9 cellular contexts compared by ENCODE assay signal in genomic region chr1:2003564-2004131, GRCh38. TPM values are rescaled to one million over a fixed set of nuclear protein-coding genes. Genes with fewer than 3 reads are reported as not detected.
A peak's percentile ranks its signal among the peaks of the same experiment; 100 is the strongest.
DNase-seq lines count a peak whose midpoint lies in the region; ATAC-seq and TF ChIP-seq lines count a peak whose summit lies in the region.
"Had no signal": no experiment of that assay in that cellular context is flagged by ENCODE, and none has a peak within 500 bp of the region (broad histone marks: within the 10 kb centered on the region; RNA-seq: fewer than 3 reads in every experiment).

Gene CFAP74, minus strand, starts transcription at chr1:2003786. Its CDS starts 12,830 bp downstream, at chr1:1990956.

- H3K9me2 ChIP-seq in hepatocyte (replicated peaks; ENCODE audit: insufficient read depth): no peaks in the 10 kb centered on the region

- no peak within 1 kb of the TSS for H3K4me3 Mint-ChIP-seq in stimulated activated effector memory CD8-positive, alpha-beta T cell treated with anti-CD3 and anti-CD28 coated beads, Interleukin-12 subunit alpha, Interleukin-12 subunit beta, amount 100 ng/mL, for 72 hours

- H3K4me1 Mint-ChIP-seq in stimulated activated effector memory CD8-positive, alpha-beta T cell treated with anti-CD3 and anti-CD28 coated beads, Interleukin-12 subunit alpha, Interleukin-12 subunit beta, amount 100 ng/mL, for 72 hours: no peaks in the 10 kb centered on the region

- peak; percentile 47 for DNase-seq in activated CD4-positive, alpha-beta T cell treated with anti-CD3 and anti-CD28 coated beads for 48 hours
- DNase-seq in activated CD4-positive, alpha-beta T cell treated with anti-CD3 and anti-CD28 coated beads for 4 hours: no peak
- DNase-seq in SW480 (ENCODE audit: low spot score) (peak; percentile 58), hepatocyte (ENCODE audit: low spot score) (peak; percentile 76), GM10248 (ENCODE audit: extremely low spot score) (no peak)
- no peak for DNase-seq in stimulated activated effector memory CD8-positive, alpha-beta T cell treated with anti-CD3 and anti-CD28 coated beads, Interleukin-12 subunit alpha, Interleukin-12 subunit beta, amount 100 ng/mL, for 72 hours (ENCODE audit: low spot score in 2 of 2)

- H3K79me2 ChIP-seq in hepatocyte: no peaks in the 10 kb centered on the region

- peaks cover 4% of the 10 kb centered on the region for H3K4me1 ChIP-seq in hepatocyte (ENCODE audit: insufficient read depth)

- no peaks in the 10 kb centered on the region for H4K20me1 ChIP-seq in hepatocyte (ENCODE audit: insufficient read depth, poor library complexity, severe bottlenecking)

- H2AFZ ChIP-seq in hepatocyte: peak within 1 kb of the TSS; percentile 53

- 11% methylated on average over 35 of the region's 48 CpGs for WGBS in hepatocyte (ENCODE audit: low lambda C conversion rate, missing lambda C conversion rate)

- H3K27me3 ChIP-seq in hepatocyte: peaks cover 3% of the 10 kb centered on the region

- no peaks in the 10 kb centered on the region for H3K36me3 Mint-ChIP-seq in stimulated activated effector memory CD8-positive, alpha-beta T cell treated with anti-CD3 and anti-CD28 coated beads, Interleukin-12 subunit alpha, Interleukin-12 subunit beta, amount 100 ng/mL, for 72 hours

- H3K9me3 ChIP-seq in hepatocyte (ENCODE audit: low read depth): no peaks in the 10 kb centered on the region
- H3K9me3 ChIP-seq: heart left ventricle had no signal

- H3K36me3 ChIP-seq in hepatocyte (replicated peaks; ENCODE audit: insufficient read depth, low read depth): no peaks in the 10 kb centered on the region
- H3K36me3 ChIP-seq: heart left ventricle had no signal

- H3K27ac Mint-ChIP-seq in stimulated activated effector memory CD8-positive, alpha-beta T cell treated with anti-CD3 and anti-CD28 coated beads, Interleukin-12 subunit alpha, Interleukin-12 subunit beta, amount 100 ng/mL, for 72 hours: no peak within 1 kb of the TSS

- ATAC-seq in stimulated activated effector memory CD8-positive, alpha-beta T cell treated with anti-CD3 and anti-CD28 coated beads, Interleukin-12 subunit alpha, Interleukin-12 subunit beta, amount 100 ng/mL, for 72 hours: peak; percentile 44
- ATAC-seq in HG02973 (IDR thresholded peaks at IDR 0.05; ENCODE audit: unreplicated experiment): no peak
- no peak for ATAC-seq in HG02571 (IDR thresholded peaks at IDR 0.05; ENCODE audit: unreplicated experiment)

- H3K4me2 ChIP-seq in hepatocyte: peak within 1 kb of the TSS; percentile 84

- H3K9me3 Mint-ChIP-seq in stimulated activated effector memory CD8-positive, alpha-beta T cell treated with anti-CD3 and anti-CD28 coated beads, Interleukin-12 subunit alpha, Interleukin-12 subunit beta, amount 100 ng/mL, for 72 hours: no peaks in the 10 kb centered on the region

- TF ChIP-seq CTCF in hepatocyte (IDR thresholded peaks at IDR 0.05; ENCODE audit: poor library complexity): no peak
- no peak for TF ChIP-seq CTCF in GM10248 (IDR thresholded peaks at IDR 0.05; ENCODE audit: control extremely low read depth, extremely low read depth, low read depth, missing control alignments)

- POLR2A ChIA-PET in GM10248 (lab: Yijun Ruan, JAX): no interaction called here

- H3K4me3 ChIP-seq in hepatocyte: no peak within 1 kb of the TSS

- CTCF ChIA-PET in GM10248 (lab: Yijun Ruan, JAX): no interaction called here

- no peak within 1 kb of the TSS for H3K27ac ChIP-seq in hepatocyte
- H3K27ac ChIP-seq: heart left ventricle had no signal

RNA-seq across cellular contexts. Expression of gene CFAP74, which starts in this region (rescaled TPM):
- total RNA-seq in hepatocyte: not detected in 2 replicates
- polyA plus RNA-seq in hepatocyte: 0.07 TPM in 1 of 2 replicates, not detected in the other

Comparison
In these comparisons a context has a peak if more than half of its experiments do, and no peak if none do; other contexts are left out.
1. DNase-seq: peak in activated CD4-positive, alpha-beta T cell treated with anti-CD3 and anti-CD28 coated beads for 48 hours (single experiment) and SW480 (single experiment); none in activated CD4-positive, alpha-beta T cell treated with anti-CD3 and anti-CD28 coated beads for 4 hours (0 of 2), stimulated activated effector memory CD8-positive, alpha-beta T cell treated with anti-CD3 and anti-CD28 coated beads, Interleukin-12 subunit alpha, Interleukin-12 subunit beta, amount 100 ng/mL, for 72 hours (0 of 2) and GM10248 (single experiment).
2. Peak in DNase-seq and H3K4me2 ChIP-seq in hepatocyte; RNA of the gene not detected or under 1 TPM.